1 cellular context compared by ENCODE assay signal in the genomic region with DNA sequence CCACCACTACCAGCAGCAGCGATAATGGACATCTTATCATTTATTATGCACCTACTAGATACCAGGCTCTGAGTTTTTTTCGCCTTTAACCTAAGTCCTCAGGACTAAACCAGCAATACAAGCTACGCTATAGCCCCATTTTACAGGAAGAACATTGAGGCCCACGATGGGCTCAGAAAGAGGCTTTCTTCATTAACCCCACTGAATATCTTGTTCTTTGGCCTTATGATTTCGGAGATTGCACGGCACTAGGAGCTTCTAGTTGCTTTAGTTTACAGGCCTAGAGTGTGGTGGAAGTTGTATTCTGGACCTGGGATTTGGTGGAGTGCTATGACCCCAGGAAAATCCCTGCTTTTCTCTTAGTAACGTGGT.
TF ChIP-seq lines count a peak whose summit lies in the region.

No MANE protein-coding gene starts in this region.

TF ChIP-seq in GM12878, 131 proteins besides CTCF, POLR2A, EP300 and RAD21:
- no peak for TF ChIP-seq ZSCAN29 (IDR thresholded peaks at IDR 0.05)
- no peak for TF ChIP-seq SPI1 (IDR thresholded peaks at IDR 0.05; ENCODE audit: borderline replicate concordance, insufficient read depth, low read depth, low read length)
- no peak for TF ChIP-seq SP1 (IDR thresholded peaks at IDR 0.05; ENCODE audit: low read depth, low read length)
- no peak for TF ChIP-seq TCF7 (IDR thresholded peaks at IDR 0.05; ENCODE audit: borderline replicate concordance)
- no peak for TF ChIP-seq BRCA1 (IDR thresholded peaks at IDR 0.05; ENCODE audit: low read depth, low read length)
- no peak for TF ChIP-seq BACH1 (IDR thresholded peaks at IDR 0.05; ENCODE audit: borderline replicate concordance)
- no peak for TF ChIP-seq CBFB (IDR thresholded peaks at IDR 0.05; ENCODE audit: low read depth)
- TF ChIP-seq HDGF (IDR thresholded peaks at IDR 0.05): no peak
- TF ChIP-seq SIN3A (IDR thresholded peaks at IDR 0.05; ENCODE audit: low read depth, low read length): no peak
- no peak for TF ChIP-seq MTA2 (IDR thresholded peaks at IDR 0.05; ENCODE audit: low read depth)
- TF ChIP-seq HCFC1 (IDR thresholded peaks at IDR 0.05; ENCODE audit: low read length): no peak
- no peak for TF ChIP-seq ZNF274 (IDR thresholded peaks at IDR 0.05; ENCODE audit: insufficient read depth, insufficient read length)
- TF ChIP-seq ZNF384 (IDR thresholded peaks at IDR 0.05; ENCODE audit: borderline replicate concordance, low read depth, low read length): no peak
- TF ChIP-seq, protein P1, sequence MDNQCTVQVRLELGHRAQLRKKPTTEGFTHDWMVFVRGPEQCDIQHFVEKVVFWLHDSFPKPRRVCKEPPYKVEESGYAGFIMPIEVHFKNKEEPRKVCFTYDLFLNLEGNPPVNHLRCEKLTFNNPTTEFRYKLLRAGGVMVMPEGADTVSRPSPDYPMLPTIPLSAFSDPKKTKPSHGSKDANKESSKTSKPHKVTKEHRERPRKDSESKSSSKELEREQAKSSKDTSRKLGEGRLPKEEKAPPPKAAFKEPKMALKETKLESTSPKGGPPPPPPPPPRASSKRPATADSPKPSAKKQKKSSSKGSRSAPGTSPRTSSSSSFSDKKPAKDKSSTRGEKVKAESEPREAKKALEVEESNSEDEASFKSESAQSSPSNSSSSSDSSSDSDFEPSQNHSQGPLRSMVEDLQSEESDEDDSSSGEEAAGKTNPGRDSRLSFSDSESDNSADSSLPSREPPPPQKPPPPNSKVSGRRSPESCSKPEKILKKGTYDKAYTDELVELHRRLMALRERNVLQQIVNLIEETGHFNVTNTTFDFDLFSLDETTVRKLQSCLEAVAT (IDR thresholded peaks at IDR 0.05): no peak
